ENCODE assay signal across 9 cellular contexts in genomic region chr4:140238353-140239041, GRCh38.
A peak's percentile ranks its signal among the peaks of the same experiment; 100 is the strongest.
DNase-seq lines count a peak whose midpoint lies in the region; ATAC-seq and TF ChIP-seq lines count a peak whose summit lies in the region.
"Had no signal": no experiment of that assay in that cellular context is flagged by ENCODE, and none has a peak within 500 bp of the region (broad histone marks: within the 10 kb centered on the region; RNA-seq: fewer than 3 reads in every experiment).

No MANE protein-coding gene starts in this region.

- peaks cover 13 to 65% (median 24%) of the 10 kb centered on the region in 3 donors for H3K4me1 ChIP-seq in gastroesophageal sphincter
- peaks cover 13% of the 10 kb centered on the region for H3K4me1 ChIP-seq in CD4-positive, alpha-beta memory T cell (ENCODE audit: insufficient read depth, low read length)

- DNase-seq in COLO829 (ENCODE audit: low spot score), result peak; percentile 70
- DNase-seq in NCI-H1694 (lab: John Stamatoyannopoulos, UW), result peak; percentile 89
- peak; percentile 76 for DNase-seq in UCSD-AML1 (lab: John Stamatoyannopoulos, UW; ENCODE audit: unreplicated experiment)
- DNase-seq in posterior vena cava (ENCODE audit: low spot score), result peak; percentile 96
- DNase-seq in CD4-positive, alpha-beta memory T cell, result no peak
- DNase-seq in NCI-H226, result no peak

- peaks cover 11 to 24% (median 20%) of the 10 kb centered on the region in 4 donors for H3K4me1 Mint-ChIP-seq in CD4-positive, alpha-beta memory T cell

- intact Hi-C loops in posterior vena cava (cut with DNase I), result no loop called here
- intact Hi-C loops in CD4-positive, alpha-beta memory T cell (cut with micrococcal nuclease), result no loop called here

- ATAC-seq in gastroesophageal sphincter (peak; percentile 83), HG03521 (IDR thresholded peaks at IDR 0.05; ENCODE audit: unreplicated experiment) (no peak)

- no peaks in the 10 kb centered on the region for H3K36me3 Mint-ChIP-seq in CD4-positive, alpha-beta memory T cell
- H3K36me3 Mint-ChIP-seq: activated naive CD8-positive, alpha-beta T cell had no signal

- TF ChIP-seq EP300 in gastroesophageal sphincter (IDR thresholded peaks at IDR 0.05), result no peak

- TF ChIP-seq CTCF in gastroesophageal sphincter (IDR thresholded peaks at IDR 0.05), result no peak

- H3K9me3 Mint-ChIP-seq in CD4-positive, alpha-beta memory T cell, result no peaks in the 10 kb centered on the region

- no peaks in the 10 kb centered on the region for H3K27me3 ChIP-seq in gastroesophageal sphincter
- H3K27me3 ChIP-seq in CD4-positive, alpha-beta memory T cell (ENCODE audit: insufficient read depth, low read length), result no peaks in the 10 kb centered on the region

- WGBS in gastroesophageal sphincter (ENCODE audit: low coverage in 1 of 2), 2 donors, result 6 to 10% methylated on average over 2 to 5 of the region's 13 CpGs

- POLR2A ChIA-PET in CD4-positive, alpha-beta memory T cell (lab: Charles Lee; ENCODE audit: partially characterized antibody), result no interaction called here

- no peaks in the 10 kb centered on the region for H3K36me3 ChIP-seq in gastroesophageal sphincter
- H3K36me3 ChIP-seq in CD4-positive, alpha-beta memory T cell (ENCODE audit: insufficient read depth, low read length), result no peaks in the 10 kb centered on the region

- H3K27me3 Mint-ChIP-seq in CD4-positive, alpha-beta memory T cell, result peaks cover 6% of the 10 kb centered on the region in 2 donors

- peak overlapping the region in 1 of 2 donors; percentile 34 for H3K4me3 ChIP-seq in gastroesophageal sphincter
- no peak overlapping the region for H3K4me3 ChIP-seq in CD4-positive, alpha-beta memory T cell (ENCODE audit: low read length in 2 of 2)

- no peak overlapping the region for H3K27ac Mint-ChIP-seq in CD4-positive, alpha-beta memory T cell
- H3K27ac Mint-ChIP-seq: activated naive CD8-positive, alpha-beta T cell had no signal

- peak overlapping the region; percentile 57 to 88 (median 85) for H3K27ac ChIP-seq in gastroesophageal sphincter
- H3K27ac ChIP-seq in CD4-positive, alpha-beta memory T cell (ENCODE audit: low read depth, low read length), result no peak overlapping the region

- H3K4me3 Mint-ChIP-seq in CD4-positive, alpha-beta memory T cell, result no peak overlapping the region
- H3K4me3 Mint-ChIP-seq: activated naive CD8-positive, alpha-beta T cell had no signal

- no peaks in the 10 kb centered on the region for H3K9me3 ChIP-seq in gastroesophageal sphincter
- no peaks in the 10 kb centered on the region for H3K9me3 ChIP-seq in CD4-positive, alpha-beta memory T cell (ENCODE audit: control insufficient read depth in 1 of 2, low read length in 2 of 2)

- CTCF ChIA-PET in CD4-positive, alpha-beta memory T cell (lab: Charles Lee; ENCODE audit: partially characterized antibody), result interaction anchor here (1.0 to 1.2 kb wide), 2 partner anchors 14 to 21 kb away, joined by 3 read pairs; no protein-coding TSS in a partner anchor

- no peak for TF ChIP-seq POLR2A in gastroesophageal sphincter (IDR thresholded peaks at IDR 0.05)

Comparison
In these comparisons a context has a peak if more than half of its experiments do, and no peak if none do; other contexts are left out.
1. DNase-seq: peak in COLO829 (single experiment), NCI-H1694 (single experiment), UCSD-AML1 (single experiment) and posterior vena cava (single experiment); none in CD4-positive, alpha-beta memory T cell (0 of 5) and NCI-H226 (single experiment).